ENCODE assay signal across 1 cellular context in the genomic region with DNA sequence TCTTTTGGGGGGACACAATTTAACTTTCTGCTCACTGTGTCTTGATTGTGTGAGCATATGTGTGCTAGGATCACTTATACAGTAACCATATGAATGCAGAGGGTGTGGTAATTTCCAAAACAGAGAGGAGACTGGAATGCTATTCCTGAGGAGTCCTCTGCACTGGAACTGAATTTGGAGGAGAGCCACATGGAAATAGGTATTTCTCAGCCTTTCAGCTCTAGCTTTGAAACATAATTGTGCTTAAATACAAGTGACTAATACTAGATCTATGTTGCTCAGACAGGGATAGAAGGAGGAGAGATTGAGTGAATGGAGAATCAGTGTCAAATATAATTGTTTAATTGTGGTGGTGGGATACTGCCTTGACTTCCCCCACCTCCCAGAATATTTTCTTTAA.
TF ChIP-seq lines count a peak whose summit lies in the region.

No MANE protein-coding gene starts in this region.

TF ChIP-seq in GM23338, 12 proteins besides CTCF, POLR2A, EP300 and RAD21 (continued from another document):
- TF ChIP-seq, protein P1, sequence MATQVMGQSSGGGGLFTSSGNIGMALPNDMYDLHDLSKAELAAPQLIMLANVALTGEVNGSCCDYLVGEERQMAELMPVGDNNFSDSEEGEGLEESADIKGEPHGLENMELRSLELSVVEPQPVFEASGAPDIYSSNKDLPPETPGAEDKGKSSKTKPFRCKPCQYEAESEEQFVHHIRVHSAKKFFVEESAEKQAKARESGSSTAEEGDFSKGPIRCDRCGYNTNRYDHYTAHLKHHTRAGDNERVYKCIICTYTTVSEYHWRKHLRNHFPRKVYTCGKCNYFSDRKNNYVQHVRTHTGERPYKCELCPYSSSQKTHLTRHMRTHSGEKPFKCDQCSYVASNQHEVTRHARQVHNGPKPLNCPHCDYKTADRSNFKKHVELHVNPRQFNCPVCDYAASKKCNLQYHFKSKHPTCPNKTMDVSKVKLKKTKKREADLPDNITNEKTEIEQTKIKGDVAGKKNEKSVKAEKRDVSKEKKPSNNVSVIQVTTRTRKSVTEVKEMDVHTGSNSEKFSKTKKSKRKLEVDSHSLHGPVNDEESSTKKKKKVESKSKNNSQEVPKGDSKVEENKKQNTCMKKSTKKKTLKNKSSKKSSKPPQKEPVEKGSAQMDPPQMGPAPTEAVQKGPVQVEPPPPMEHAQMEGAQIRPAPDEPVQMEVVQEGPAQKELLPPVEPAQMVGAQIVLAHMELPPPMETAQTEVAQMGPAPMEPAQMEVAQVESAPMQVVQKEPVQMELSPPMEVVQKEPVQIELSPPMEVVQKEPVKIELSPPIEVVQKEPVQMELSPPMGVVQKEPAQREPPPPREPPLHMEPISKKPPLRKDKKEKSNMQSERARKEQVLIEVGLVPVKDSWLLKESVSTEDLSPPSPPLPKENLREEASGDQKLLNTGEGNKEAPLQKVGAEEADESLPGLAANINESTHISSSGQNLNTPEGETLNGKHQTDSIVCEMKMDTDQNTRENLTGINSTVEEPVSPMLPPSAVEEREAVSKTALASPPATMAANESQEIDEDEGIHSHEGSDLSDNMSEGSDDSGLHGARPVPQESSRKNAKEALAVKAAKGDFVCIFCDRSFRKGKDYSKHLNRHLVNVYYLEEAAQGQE (IDR thresholded peaks at IDR 0.05; ENCODE audit: unreplicated experiment), result no peak
- TF ChIP-seq, protein P2, sequence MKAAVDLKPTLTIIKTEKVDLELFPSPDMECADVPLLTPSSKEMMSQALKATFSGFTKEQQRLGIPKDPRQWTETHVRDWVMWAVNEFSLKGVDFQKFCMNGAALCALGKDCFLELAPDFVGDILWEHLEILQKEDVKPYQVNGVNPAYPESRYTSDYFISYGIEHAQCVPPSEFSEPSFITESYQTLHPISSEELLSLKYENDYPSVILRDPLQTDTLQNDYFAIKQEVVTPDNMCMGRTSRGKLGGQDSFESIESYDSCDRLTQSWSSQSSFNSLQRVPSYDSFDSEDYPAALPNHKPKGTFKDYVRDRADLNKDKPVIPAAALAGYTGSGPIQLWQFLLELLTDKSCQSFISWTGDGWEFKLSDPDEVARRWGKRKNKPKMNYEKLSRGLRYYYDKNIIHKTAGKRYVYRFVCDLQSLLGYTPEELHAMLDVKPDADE (IDR thresholded peaks at IDR 0.05), result no peak
- TF ChIP-seq NANOG (IDR thresholded peaks at IDR 0.05; ENCODE audit: borderline replicate concordance), result no peak
TF ChIP-seq in GM23338: peak in this region for 0.
